29 cellular contexts compared by ENCODE assay signal in the genomic region with DNA sequence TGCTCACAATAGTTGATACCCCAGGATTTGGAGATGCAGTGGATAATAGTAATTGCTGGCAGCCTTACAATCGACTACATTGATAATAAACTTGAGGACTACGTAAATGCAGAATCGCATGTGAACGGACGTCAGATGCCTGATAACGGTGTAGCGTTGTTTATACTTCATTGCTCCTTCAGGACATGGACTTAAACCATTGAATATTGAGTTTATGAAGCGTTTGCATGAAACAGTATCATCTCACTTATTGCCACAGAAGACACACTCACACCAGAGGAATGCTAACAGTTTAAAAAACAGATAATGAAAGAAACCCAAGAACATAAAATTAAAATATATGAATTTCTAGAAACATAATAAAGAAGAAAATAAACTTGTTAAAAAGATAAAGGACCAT.
"Had no signal": no experiment of that assay in that cellular context is flagged by ENCODE, and none has a peak within 500 bp of the region (broad histone marks: within the 10 kb centered on the region; RNA-seq: fewer than 3 reads in every experiment).

No MANE protein-coding gene starts in this region.

- H3K27me3 ChIP-seq: ascending aorta, breast epithelium, pancreas, testis had no signal

- H3K4me1 ChIP-seq: ascending aorta, breast epithelium, gastroesophageal sphincter, pancreas, psoas muscle had no signal

- H3K36me3 Mint-ChIP-seq: activated CD8-positive, alpha-beta memory T cell treated with anti-CD3 and anti-CD28 coated beads, Interleukin-2, amount 10 ng/mL, durations not matched to agents 7 days and 5 days; activated naive CD4-positive, alpha-beta T cell treated with anti-CD3 and anti-CD28 coated beads, Interleukin-2, amount 50 U/mL, for 72 hours; type B pancreatic cell had no signal

- H3K27ac ChIP-seq: ascending aorta, breast epithelium, coronary artery, epithelial cell of prostate, gastroesophageal sphincter, pancreas, psoas muscle, skin epidermis, testis had no signal

- H3K36me3 ChIP-seq: ascending aorta, breast epithelium, gastroesophageal sphincter, pancreas had no signal

- H3K9me3 ChIP-seq: ascending aorta, breast epithelium, gastroesophageal sphincter, mucosa of descending colon, pancreas, psoas muscle, SK-N-SH, testis had no signal

- H3K9me3 Mint-ChIP-seq: activated CD4-positive, alpha-beta T cell treated with anti-CD3 and anti-CD28 coated beads, Interleukin-2, amount 10 ng/mL, durations not matched to agents 7 days and 5 days; activated CD8-positive, alpha-beta T cell treated with anti-CD3 and anti-CD28 coated beads for 36 hours; activated naive CD4-positive, alpha-beta T cell treated with anti-CD3 and anti-CD28 coated beads, Interleukin-2, amount 50 U/mL, for 72 hours; activated T-helper 1 cell treated with anti-CD3 and anti-CD28 coated beads, Interleukin-12 subunit alpha, Interleukin-12 subunit beta, Interleukin-2, Interleukin-4 antibody, amounts not matched to agents 30 ng/mL and 10 ng/mL and 1 ng/mL, durations not matched to agents 14 hours and 24 hours and 36 hours; endodermal cell; nephron progenitor cell; type B pancreatic cell had no signal

- ATAC-seq: activated CD4-positive, CD25-positive, alpha-beta regulatory T cell treated with anti-CD3 and anti-CD28 coated beads, Interleukin-2, amount 50 U/mL, for 24 hours; activated CD8-positive, alpha-beta memory T cell treated with anti-CD3 and anti-CD28 coated beads, Interleukin-2, amount 10 ng/mL, durations not matched to agents 7 days and 5 days; activated CD8-positive, alpha-beta T cell treated with anti-CD3 and anti-CD28 coated beads for 36 hours; activated naive CD4-positive, alpha-beta T cell treated with anti-CD3 and anti-CD28 coated beads, Interleukin-2, amount 50 U/mL, for 72 hours; gastroesophageal sphincter; left colon; mucosa of descending colon; pancreas; psoas muscle; right cardiac atrium had no signal

- H3K4me3 Mint-ChIP-seq: activated CD4-positive, alpha-beta T cell treated with anti-CD3 and anti-CD28 coated beads, Interleukin-2, amount 10 ng/mL, durations not matched to agents 7 days and 5 days; activated CD8-positive, alpha-beta memory T cell treated with anti-CD3 and anti-CD28 coated beads, Interleukin-2, amount 10 ng/mL, durations not matched to agents 7 days and 5 days; activated CD8-positive, alpha-beta T cell treated with anti-CD3 and anti-CD28 coated beads for 36 hours; activated T-helper 1 cell treated with anti-CD3 and anti-CD28 coated beads, Interleukin-12 subunit alpha, Interleukin-12 subunit beta, Interleukin-2, Interleukin-4 antibody, amounts not matched to agents 30 ng/mL and 10 ng/mL and 1 ng/mL, durations not matched to agents 14 hours and 24 hours and 36 hours; endodermal cell; nephron progenitor cell; type B pancreatic cell had no signal

- DNase-seq: activated CD4-positive, alpha-beta T cell treated with anti-CD3 and anti-CD28 coated beads, Interleukin-2, amount 10 ng/mL, durations not matched to agents 7 days and 5 days; activated CD8-positive, alpha-beta memory T cell treated with anti-CD3 and anti-CD28 coated beads, Interleukin-2, amount 10 ng/mL, durations not matched to agents 7 days and 5 days; activated CD8-positive, alpha-beta T cell treated with anti-CD3 and anti-CD28 coated beads for 36 hours; activated gamma-delta T cell; activated T-cell treated with anti-CD3 and anti-CD28 coated beads for 4 hours; endodermal cell; head of caudate nucleus; left colon; mesendoderm; mucosa of descending colon; nephron progenitor cell; pancreas; psoas muscle; right cardiac atrium; SK-N-SH; stimulated activated CD4-positive, alpha-beta T cell treated with anti-CD3 and anti-CD28 coated beads, Interleukin-15, amount 100 ng/mL, for 24 hours; stimulated activated CD8-positive, alpha-beta memory T cell treated with anti-CD3 and anti-CD28 coated beads, Interleukin-4, amount 100 ng/mL, for 48 hours; stimulated activated naive CD4-positive, alpha-beta T cell; testis had no signal

- H3K27me3 Mint-ChIP-seq: type B pancreatic cell had no signal

- H3K4me3 ChIP-seq: ascending aorta, breast epithelium, coronary artery, gastroesophageal sphincter, mucosa of descending colon, pancreas, psoas muscle, skin epidermis, testis had no signal

- H3K4me1 Mint-ChIP-seq: activated CD4-positive, alpha-beta T cell treated with anti-CD3 and anti-CD28 coated beads, Interleukin-2, amount 10 ng/mL, durations not matched to agents 7 days and 5 days had no signal

- FAIRE-seq: pancreas had no signal

- H3K27ac Mint-ChIP-seq: activated CD4-positive, alpha-beta T cell treated with anti-CD3 and anti-CD28 coated beads, Interleukin-2, amount 10 ng/mL, durations not matched to agents 7 days and 5 days; activated CD8-positive, alpha-beta memory T cell treated with anti-CD3 and anti-CD28 coated beads, Interleukin-2, amount 10 ng/mL, durations not matched to agents 7 days and 5 days; activated CD8-positive, alpha-beta T cell treated with anti-CD3 and anti-CD28 coated beads for 36 hours; activated T-helper 1 cell treated with anti-CD3 and anti-CD28 coated beads, Interleukin-12 subunit alpha, Interleukin-12 subunit beta, Interleukin-2, Interleukin-4 antibody, amounts not matched to agents 30 ng/mL and 10 ng/mL and 1 ng/mL, durations not matched to agents 14 hours and 24 hours and 36 hours; endodermal cell; nephron progenitor cell; type B pancreatic cell had no signal
